Comparison of ENCODE assay signal across 11 cellular contexts in the genomic region with DNA sequence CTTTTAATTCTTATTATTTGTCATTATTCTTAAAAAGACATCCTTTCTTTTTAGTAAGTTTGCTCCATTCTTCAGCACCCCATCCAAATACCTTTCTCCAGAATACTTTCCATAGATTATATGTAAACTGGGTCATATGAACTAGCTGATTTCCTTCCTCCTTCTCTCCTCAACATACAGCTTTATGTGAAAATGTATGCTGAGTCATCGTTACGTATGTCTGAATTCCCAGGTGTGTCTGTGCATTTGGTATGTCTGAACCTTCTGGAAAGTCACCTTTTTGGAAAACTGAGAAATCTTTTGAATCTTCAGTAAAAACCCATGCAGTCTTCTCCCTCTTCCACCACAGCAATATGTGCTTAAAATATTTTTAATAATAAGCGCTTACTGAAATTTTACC.
DNase-seq lines count a peak whose midpoint lies in the region; ATAC-seq, FAIRE-seq and TF ChIP-seq lines count a peak whose summit lies in the region.
"Had no signal": no experiment of that assay in that cellular context is flagged by ENCODE, and none has a peak within 500 bp of the region (broad histone marks: within the 10 kb centered on the region; RNA-seq: fewer than 3 reads in every experiment).

No MANE protein-coding gene starts in this region.

- H3K56ac ChIP-seq in IMR-90 (ENCODE audit: extremely low read depth, insufficient read depth, low read length) = no peak overlapping the region

- no peak overlapping the region for H3K27ac ChIP-seq in IMR-90 (ENCODE audit: insufficient read depth, low read length)
- H3K27ac ChIP-seq in K562 (ENCODE audit: extremely low read depth, low read depth, low read length) = no peak overlapping the region
- H3K27ac ChIP-seq in foreskin keratinocyte = no peak overlapping the region
- H3K27ac ChIP-seq in coronary artery = no peak overlapping the region
- H3K27ac ChIP-seq: HL-60 had no signal

- H3K4me2 ChIP-seq in IMR-90 (ENCODE audit: low read depth, low read length) = no peak overlapping the region
- H3K4me2 ChIP-seq in K562 (ENCODE audit: insufficient read depth, low read length) = no peak overlapping the region

- TF ChIP-seq EP300 in K562 (IDR thresholded peaks at IDR 0.05; ENCODE audit: low read length) = no peak

- in situ Hi-C loops in IMR-90 (cut with MboI; ENCODE audit: low sequenced_read_pairs) (no loop called here), K562 (cut with MboI) (no loop called here)

- no peak overlapping the region for H4K5ac ChIP-seq in IMR-90 (ENCODE audit: low read depth, low read length)

- POLR2A ChIA-PET in IMR-90 (lab: Charles Lee; ENCODE audit: unreplicated experiment) = no interaction called here
- POLR2A ChIA-PET in K562 (lab: Yijun Ruan, JAX) = no interaction called here

- H3K27ac Mint-ChIP-seq in natural killer cell = no peak overlapping the region

- H2AFZ ChIP-seq in IMR-90 (replicated peaks; ENCODE audit: low read length, poor library complexity) (no peak overlapping the region), K562 (ENCODE audit: low read depth, low read length) (no peak overlapping the region)

- no peak overlapping the region for H3K18ac ChIP-seq in IMR-90 (ENCODE audit: low read depth, low read length)

- H3K9me3 ChIP-seq in IMR-90 (ENCODE audit: control insufficient read depth, insufficient read depth, low read length) (no peaks in the 10 kb centered on the region), K562 (replicated peaks; ENCODE audit: control insufficient read depth, insufficient read depth, low read depth, low read length) (no peaks in the 10 kb centered on the region)

- H3K9ac ChIP-seq in IMR-90 (ENCODE audit: low read depth, low read length) = no peak overlapping the region
- no peak overlapping the region for H3K9ac ChIP-seq in K562 (ENCODE audit: insufficient read depth in 1 of 2, low read depth in 2 of 2, low read length in 2 of 2)

- TF ChIP-seq RAD21 in IMR-90 (IDR thresholded peaks at IDR 0.05; ENCODE audit: low read length) (no peak), K562 (CRISPR knock-in tag; conservative IDR thresholded peaks at IDR 0.05 in 1 of 2, IDR thresholded peaks at IDR 0.05 in 1 of 2) (no peak)

- no peak overlapping the region for H2BK15ac ChIP-seq in IMR-90 (ENCODE audit: low read depth, low read length)

- H3K9me3 Mint-ChIP-seq in natural killer cell = peaks cover 2 to 6% of the 10 kb centered on the region in 2 donors

- no peak overlapping the region for H2BK20ac ChIP-seq in IMR-90 (ENCODE audit: low read depth, low read length)

- DNase-seq in IMR-90 = no peak
- no peak for DNase-seq in K562 (ENCODE audit: extremely low read depth in 1 of 4, low spot score in 3 of 4)
- DNase-seq in foreskin keratinocyte = peak in 1 of 2 donors; percentile 9
- DNase-seq in natural killer cell = no peak
- DNase-seq in H54 (ENCODE audit: insufficient read length, low spot score) = no peak
- no peak for DNase-seq in coronary artery (ENCODE audit: low spot score)
- no peak for DNase-seq in superior temporal gyrus (ENCODE audit: extremely low spot score)
- DNase-seq: DMS53, GF-D8, H7 had no signal

- no peak overlapping the region for H2BK120ac ChIP-seq in IMR-90 (ENCODE audit: low read depth, low read length)

- intact Hi-C loops in IMR-90 (cut with micrococcal nuclease) (no loop called here), K562 (cut with micrococcal nuclease) (no loop called here), natural killer cell (cut with micrococcal nuclease) (no loop called here)

- no peaks in the 10 kb centered on the region for H3K79me1 ChIP-seq in IMR-90 (ENCODE audit: low read depth in 1 of 2, low read length in 2 of 2)

- H3K36me3 Mint-ChIP-seq in natural killer cell = no peaks in the 10 kb centered on the region

- no CpG with 5 or more reads among the region's 3 CpGs for WGBS in IMR-90 (ENCODE audit: extremely low coverage in 2 of 2, insufficient read length in 1 of 2), 2 experiments
- 0% methylated on average over 3 of the region's 3 CpGs for WGBS in K562 (ENCODE audit: insufficient coverage, low coverage, missing lambda C conversion rate)

- H3K4me1 ChIP-seq in IMR-90 (ENCODE audit: control insufficient read depth, insufficient read depth, low read length) (peaks cover 4% of the 10 kb centered on the region), K562 (replicated peaks in 1 of 2; ENCODE audit: control insufficient read depth in 2 of 2, insufficient read depth in 2 of 2, low read length in 2 of 2) (no peaks in the 10 kb centered on the region), foreskin keratinocyte (no peaks in the 10 kb centered on the region)

- H3K23ac ChIP-seq in IMR-90 (ENCODE audit: low read depth, low read length) = no peak overlapping the region

- H3K79me2 ChIP-seq in K562 (ENCODE audit: control insufficient read depth, insufficient read depth, low read length) = no peaks in the 10 kb centered on the region

- CTCF ChIA-PET in IMR-90 (lab: Yijun Ruan, JAX) = interaction anchor here (0.6 kb wide), 1 partner anchor 321 kb away, joined by 3 read pairs; no protein-coding TSS in a partner anchor
- CTCF ChIA-PET in K562 (lab: Yijun Ruan, JAX; ENCODE audit: low intra/inter-chr PET ratio) = no interaction called here

- H4K20me1 ChIP-seq in IMR-90 (ENCODE audit: insufficient read depth, low read length) = no peaks in the 10 kb centered on the region
- H4K20me1 ChIP-seq in K562 (replicated peaks; ENCODE audit: control insufficient read depth, insufficient read depth, low read length) = no peaks in the 10 kb centered on the region

- H3K14ac ChIP-seq in IMR-90 (replicated peaks; ENCODE audit: low read depth, low read length) = no peak overlapping the region

- no peak for TF ChIP-seq CTCF in IMR-90 (conservative IDR thresholded peaks at IDR 0.05; ENCODE audit: low read depth, low read length)
- TF ChIP-seq CTCF in K562 (IDR thresholded peaks at IDR 0.05 in 2 of 3, conservative IDR thresholded peaks at IDR 0.05 in 1 of 3; ENCODE audit: insufficient read depth in 2 of 3, low read depth in 1 of 3, low read length in 3 of 3) = no peak
- TF ChIP-seq CTCF in foreskin keratinocyte (conservative IDR thresholded peaks at IDR 0.05) = no peak
- TF ChIP-seq CTCF in natural killer cell (IDR thresholded peaks at IDR 0.05) = no peak
- no peak for TF ChIP-seq CTCF in coronary artery (IDR thresholded peaks at IDR 0.05)

- H4K8ac ChIP-seq in IMR-90 (ENCODE audit: low read depth in 2 of 2, low read length in 2 of 2) = no peak overlapping the region

- no peaks in the 10 kb centered on the region for H3K27me3 Mint-ChIP-seq in natural killer cell (ENCODE audit: low read depth in 2 of 2)

- no peaks in the 10 kb centered on the region for H3K4me1 Mint-ChIP-seq in natural killer cell

- no peak overlapping the region for H3K4ac ChIP-seq in IMR-90 (ENCODE audit: low read depth, low read length)

- H3K9me1 ChIP-seq in IMR-90 (ENCODE audit: insufficient read depth, low read length) (peaks cover 2% of the 10 kb centered on the region; the same call in 1 of the 2 replicates), K562 (ENCODE audit: control insufficient read depth, insufficient read depth, low read length) (no peaks in the 10 kb centered on the region)

- H2AK5ac ChIP-seq in IMR-90 (ENCODE audit: low read depth, low read length) = no peak overlapping the region

- H4K91ac ChIP-seq in IMR-90 (ENCODE audit: insufficient read depth, low read depth, low read length) = no peak overlapping the region

- no peak overlapping the region for H2BK5ac ChIP-seq in IMR-90 (ENCODE audit: low read depth, low read length, poor library complexity, severe bottlenecking)

- H2AK9ac ChIP-seq in IMR-90 (replicated peaks; ENCODE audit: low read depth, low read length, poor library complexity) = no peak overlapping the region

- ATAC-seq in IMR-90 (ENCODE audit: low read depth) (no peak), K562 (no peak), foreskin keratinocyte (peak; percentile 41), natural killer cell (no peak)

- TF ChIP-seq POLR2A in IMR-90 (IDR thresholded peaks at IDR 0.05; ENCODE audit: low read depth, low read length) (no peak), K562 (conservative IDR thresholded peaks at IDR 0.05) (no peak), H54 (IDR thresholded peaks at IDR 0.05; ENCODE audit: low read depth, low read length) (no peak)

- H3K4me3 Mint-ChIP-seq in natural killer cell = no peak overlapping the region

- BruUV-seq in IMR-90 (replicated peaks; lab: Mats Ljungman, UMichigan) (no TSS peak), K562 (replicated peaks; lab: Mats Ljungman, UMichigan) (no TSS peak)

- H3K4me3 ChIP-seq in IMR-90 (ENCODE audit: insufficient read depth, low read depth, low read length) (no peak overlapping the region), K562 (no peak overlapping the region), coronary artery (no peak overlapping the region)

- H3K36me3 ChIP-seq in IMR-90 (ENCODE audit: control insufficient read depth, insufficient read depth, low read length) (peaks cover 1% of the 10 kb centered on the region; the same call in 1 of the 2 replicates), K562 (ENCODE audit: control insufficient read depth, insufficient read depth, low read length) (no peaks in the 10 kb centered on the region)

- H3K27me3 ChIP-seq in IMR-90 (ENCODE audit: control insufficient read depth, insufficient read depth, low read length) = no peaks in the 10 kb centered on the region
- H3K27me3 ChIP-seq in K562 (ENCODE audit: control insufficient read depth in 2 of 2, insufficient read depth in 2 of 2, low read length in 2 of 2) = no peaks in the 10 kb centered on the region
- H3K27me3 ChIP-seq in foreskin keratinocyte = no peaks in the 10 kb centered on the region

- FAIRE-seq in K562 (lab: Jason Lieb, UNC) (no peak), H54 (lab: Jason Lieb, UNC) (no peak)

- dilution Hi-C loops in IMR-90 (cut with HindIII; ENCODE audit: low sequenced_read_pairs, unreplicated experiment) = no loop called here

TF ChIP-seq in IMR-90, 13 proteins besides CTCF, POLR2A, EP300 and RAD21:
- TF ChIP-seq MAFK (IDR thresholded peaks at IDR 0.05; ENCODE audit: low read depth, low read length) = peak; percentile 93
- TF ChIP-seq BHLHE40 (IDR thresholded peaks at IDR 0.05; ENCODE audit: low read depth, low read length) = no peak
- TF ChIP-seq NFE2L2 (IDR thresholded peaks at IDR 0.05; ENCODE audit: low read depth, low read length) = peak; percentile 65; the same call in 1 of the 2 replicates
TF ChIP-seq in IMR-90: peak in this region for 2.

TF ChIP-seq in K562, 482 proteins besides CTCF, POLR2A, EP300 and RAD21 (continues in another document):
- no peak for TF ChIP-seq BMI1 (IDR thresholded peaks at IDR 0.05; ENCODE audit: low read length)
- peak; percentile 30; the same call in 1 of the 2 replicates for TF ChIP-seq MAFK (IDR thresholded peaks at IDR 0.05; ENCODE audit: low read length)
- no peak for TF ChIP-seq MXI1 (IDR thresholded peaks at IDR 0.05; ENCODE audit: low read depth, low read length)
